Comparison of ENCODE assay signal across 8 cellular contexts in genomic region chr12:56987551-56988053, GRCh38. TPM values are rescaled to one million over a fixed set of nuclear protein-coding genes. Genes with fewer than 3 reads are reported as not detected.
A peak's percentile ranks its signal among the peaks of the same experiment; 100 is the strongest.
DNase-seq lines count a peak whose midpoint lies in the region; ATAC-seq and TF ChIP-seq lines count a peak whose summit lies in the region.

No MANE protein-coding gene starts in this region.

- no peak for TF ChIP-seq POLR2A in erythroblast (IDR thresholded peaks at IDR 0.05; ENCODE audit: low read length)

- TF ChIP-seq CTCF in GM12865 (IDR thresholded peaks at IDR 0.05; ENCODE audit: insufficient read depth, low read depth, low read length, missing control alignments): peak; percentile 95

- in situ Hi-C loops in KBM-7 (cut with MboI; ENCODE audit: low pct_unique_long_range_greater_than_20kb, low sequenced_read_pairs): no loop called here

- H3K4me3 ChIP-seq in GM12865 (ENCODE audit: low read depth, low read length): no peak overlapping the region

- peak; percentile 79 for DNase-seq in GM12865 (ENCODE audit: low read depth)
- peak; percentile 86 for DNase-seq in KBM-7
- peak; percentile 89 for DNase-seq in OCI-M1 (lab: John Stamatoyannopoulos, UW)
- DNase-seq in activated T-cell treated with anti-CD3 and anti-CD28 coated beads for 24 hours (ENCODE audit: low read depth): peak; percentile 62
- peak; percentile 80 to 88 for DNase-seq in erythroblast (lab: John Stamatoyannopoulos, UW)
- peak; percentile 81 for DNase-seq in myocyte (ENCODE audit: low read depth)
- DNase-seq in stimulated activated CD8-positive, alpha-beta memory T cell treated with anti-CD3 and anti-CD28 coated beads, Interleukin-7, amount 100 ng/mL, for 1 hour (ENCODE audit: low read depth in 2 of 2): peak; percentile 45 to 68

- ATAC-seq in HG03469 (IDR thresholded peaks at IDR 0.05; ENCODE audit: unreplicated experiment): no peak

RNA-seq across cellular contexts. Expression of gene ZBTB39, which starts 18.7 kb away (rescaled TPM):
- total RNA-seq in myocyte: 3.9 and 4.0 TPM in 2 replicates
- 2.1 TPM for polyA plus RNA-seq in myocyte (2012)

RNA-seq across cellular contexts. Expression of gene TAC3, which starts 28.7 kb away (rescaled TPM):
- not detected in 2 replicates for total RNA-seq in myocyte
- polyA plus RNA-seq in myocyte (2012): not detected

RNA-seq across cellular contexts. Expression of gene RDH16, which starts 30.2 kb away (rescaled TPM):
- total RNA-seq in myocyte: 0.10 and 0.13 TPM in 2 replicates
- 0.20 TPM for polyA plus RNA-seq in myocyte (2012)

RNA-seq across cellular contexts. Expression of gene SDR9C7, which starts 53.4 kb away (rescaled TPM):
- 0.16 TPM in 1 of 2 replicates, not detected in the other for total RNA-seq in myocyte
- 0.10 TPM for polyA plus RNA-seq in myocyte (2012)
